9 cellular contexts compared by ENCODE assay signal in the genomic region with DNA sequence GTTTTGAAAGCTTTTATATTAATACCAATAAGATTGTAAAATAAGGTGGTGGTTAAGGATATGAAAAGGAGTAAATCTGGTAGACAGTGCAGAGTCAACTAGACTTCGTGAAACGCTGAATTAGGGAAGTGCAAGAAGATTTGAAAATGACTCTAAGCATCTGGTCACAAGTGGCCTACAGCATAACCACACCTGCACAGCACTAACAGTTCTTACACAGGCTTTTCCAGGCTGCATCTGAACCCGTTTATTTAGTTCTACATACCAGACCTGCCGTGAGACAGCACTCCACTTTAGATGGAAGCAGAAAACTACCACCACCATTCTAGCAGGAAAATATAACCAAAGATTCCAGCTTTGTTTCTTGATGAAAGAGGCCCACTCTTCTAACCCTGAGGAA. TPM values are rescaled to one million over a fixed set of nuclear protein-coding genes. Genes with fewer than 3 reads are reported as not detected.
DNase-seq lines count a peak whose midpoint lies in the region; ATAC-seq and TF ChIP-seq lines count a peak whose summit lies in the region.
"Had no signal": no experiment of that assay in that cellular context is flagged by ENCODE, and none has a peak within 500 bp of the region (broad histone marks: within the 10 kb centered on the region; RNA-seq: fewer than 3 reads in every experiment).

No MANE protein-coding gene starts in this region.

- H3K27ac Mint-ChIP-seq in IgD-negative memory B cell, result no peak overlapping the region

- peak overlapping the region; percentile 34 to 81 (median 56) for H3K4me3 Mint-ChIP-seq in IgD-negative memory B cell

- TF ChIP-seq CTCF in astrocyte of the cerebellum (IDR thresholded peaks at IDR 0.05; ENCODE audit: low read depth, low read length, missing control alignments) (no peak), osteoblast (IDR thresholded peaks at IDR 0.05; ENCODE audit: extremely low read depth, low read depth, low read length) (no peak)

- peaks cover 15% of the 10 kb centered on the region for H4K20me1 ChIP-seq in osteoblast (ENCODE audit: insufficient read depth, low read length)

- DNase-seq in astrocyte of the cerebellum (ENCODE audit: low read depth) (no peak), osteoblast (ENCODE audit: insufficient read length, low spot score, missing footprints) (no peak)
- no peak for DNase-seq in effector CD4-positive, alpha-beta T cell
- DNase-seq: stimulated activated CD4-positive, alpha-beta T cell treated with anti-CD3 and anti-CD28 coated beads, Interleukin-15, amount 100 ng/mL, for 24 hours had no signal

- in situ Hi-C loops in astrocyte of the cerebellum (cut with HindIII; ENCODE audit: low sequenced_read_pairs), result no loop called here

- no peaks in the 10 kb centered on the region for H3K27me3 ChIP-seq in osteoblast (ENCODE audit: insufficient read depth, low read length)

- H3K79me2 ChIP-seq in osteoblast (ENCODE audit: insufficient read depth, low read length), result peaks cover 44% of the 10 kb centered on the region

- peak overlapping the region; percentile 92 for H3K4me2 ChIP-seq in osteoblast (ENCODE audit: insufficient read depth, low read length)

- H3K27me3 Mint-ChIP-seq in IgD-negative memory B cell, result peaks cover 4% of the 10 kb centered on the region

- peaks cover 14 to 28% (median 27%) of the 10 kb centered on the region in 3 donors for H3K4me1 Mint-ChIP-seq in IgD-negative memory B cell

- H3K9me3 ChIP-seq in osteoblast (ENCODE audit: low read depth, low read length), result no peaks in the 10 kb centered on the region

- ATAC-seq in GM19035 (IDR thresholded peaks at IDR 0.05; ENCODE audit: unreplicated experiment) (peak; percentile 36), GM18861 (IDR thresholded peaks at IDR 0.05; ENCODE audit: unreplicated experiment) (no peak), HG03139 (IDR thresholded peaks at IDR 0.05; ENCODE audit: unreplicated experiment) (no peak)

- H3K36me3 Mint-ChIP-seq in IgD-negative memory B cell, result no peaks in the 10 kb centered on the region

- H3K4me1 ChIP-seq in osteoblast (ENCODE audit: insufficient read depth, low read length), result peaks cover 13% of the 10 kb centered on the region

- H3K36me3 ChIP-seq in osteoblast (ENCODE audit: insufficient read depth, low read length), result no peaks in the 10 kb centered on the region

- H3K27ac ChIP-seq in osteoblast (ENCODE audit: low read depth, low read length), result no peak overlapping the region
- H3K27ac ChIP-seq: epithelial cell of prostate had no signal

- H2AFZ ChIP-seq in osteoblast (ENCODE audit: low read length), result peak overlapping the region; percentile 45

- H3K4me3 ChIP-seq in astrocyte of the cerebellum (ENCODE audit: low read depth, low read length) (peak overlapping the region; percentile 83), osteoblast (ENCODE audit: insufficient read depth, low read length) (peak overlapping the region; percentile 94)

- no peaks in the 10 kb centered on the region for H3K9me3 Mint-ChIP-seq in IgD-negative memory B cell

RNA-seq across cellular contexts. Expression of a gene that starts 1.9 kb away (rescaled TPM):
- 1.1 TPM for polyA plus RNA-seq in IgD-negative memory B cell
- 37.3 and 46.0 TPM in 2 replicates for total RNA-seq in osteoblast
